Comparison of ENCODE assay signal across 5 cellular contexts in genomic region chr6:100897671-100898070, GRCh38.
"Had no signal": no experiment of that assay in that cellular context is flagged by ENCODE, and none has a peak within 500 bp of the region (broad histone marks: within the 10 kb centered on the region; RNA-seq: fewer than 3 reads in every experiment).

No MANE protein-coding gene starts in this region.

- DNase-seq: H9, HCEC 1CT had no signal

- H3K4me1 Mint-ChIP-seq: IgD-negative memory B cell had no signal

- H3K4me3 ChIP-seq: GM23338 had no signal

- H3K27me3 Mint-ChIP-seq: IgD-negative memory B cell had no signal

- H3K27ac Mint-ChIP-seq: GM23338, H9, IgD-negative memory B cell had no signal

- H3K4me3 Mint-ChIP-seq: GM23338, H9, IgD-negative memory B cell had no signal

- H3K36me3 Mint-ChIP-seq: IgD-negative memory B cell had no signal

- H3K27ac ChIP-seq: HL-60 had no signal
